Comparison of ENCODE assay signal across 30 cellular contexts in the genomic region with DNA sequence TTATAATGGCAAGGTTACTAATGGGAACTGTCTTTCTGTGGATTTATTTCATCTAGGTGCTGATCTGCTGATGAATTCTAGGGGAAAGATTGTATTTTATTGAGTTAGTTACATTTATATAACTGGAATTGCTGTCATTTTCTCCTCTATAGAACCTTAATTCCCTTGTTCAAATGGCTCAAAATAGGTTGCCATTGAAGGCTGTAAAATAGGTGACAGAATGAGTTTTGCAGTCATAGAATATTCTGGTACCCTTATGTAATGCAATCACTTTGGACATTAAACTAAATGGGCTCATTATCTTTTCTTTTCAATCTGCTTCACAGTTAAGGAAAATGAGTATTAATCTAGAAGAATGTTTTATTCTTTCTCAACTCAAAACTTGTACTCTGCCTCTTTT.
"Had no signal": no experiment of that assay in that cellular context is flagged by ENCODE, and none has a peak within 500 bp of the region (broad histone marks: within the 10 kb centered on the region; RNA-seq: fewer than 3 reads in every experiment).

No MANE protein-coding gene starts in this region.

- DNase-seq: activated effector memory CD4-positive, alpha-beta T cell treated with anti-CD3 and anti-CD28 coated beads, Interleukin-2, amount 50 U/mL, for 16 hours; activated effector memory CD4-positive, alpha-beta T cell treated with Interleukin-2 at 50 U/mL for 16 hours; activated gamma-delta T cell; activated gamma-delta T cell treated with Interleukin-2 at 50 U/mL for 16 hours; activated naive CD4-positive, alpha-beta T cell; activated naive CD4-positive, alpha-beta T cell treated with anti-CD3 and anti-CD28 coated beads for 36 hours; activated naive CD4-positive, alpha-beta T cell treated with anti-CD3 and anti-CD28 coated beads, Interleukin-2, amount 10 ng/mL, durations not matched to agents 7 days and 5 days; activated naive CD4-positive, alpha-beta T cell treated with anti-CD3 and anti-CD28 coated beads, Interleukin-2, amount 50 U/mL, for 16 hours; activated naive CD4-positive, alpha-beta T cell treated with Interleukin-2 at 50 U/mL for 16 hours; activated naive CD8-positive, alpha-beta T cell treated with anti-CD3 and anti-CD28 coated beads for 36 hours; activated naive CD8-positive, alpha-beta T cell treated with anti-CD3 and anti-CD28 coated beads, Interleukin-2, amount 10 ng/mL, durations not matched to agents 7 days and 5 days; activated naive CD8-positive, alpha-beta T cell treated with anti-CD3 and anti-CD28 coated beads, Interleukin-2, amount 50 U/mL, for 24 hours; activated T-cell treated with anti-CD3 and anti-CD28 coated beads, Interleukin-2, amount 50 U/mL, for 1 hour; activated T-cell treated with anti-CD3 and anti-CD28 coated beads, Interleukin-2, amount 50 U/mL, for 24 hours; activated T-cell treated with anti-CD3 and anti-CD28 coated beads, Interleukin-2, amount 50 U/mL, for 4 hours; activated T-cell treated with anti-CD3 and anti-CD28 coated beads, Interleukin-2, amount 50 U/mL, for 48 hours; activated T-cell treated with anti-CD3 and anti-CD28 coated beads, Interleukin-2, amount 50 U/mL, for 72 hours; adrenal gland; amniotic stem cell; amygdala; anterior cingulate cortex; aorta; body of pancreas; brain microvascular endothelial cell; caudate nucleus; central memory CD4-positive, alpha-beta T cell; cerebellar nuclear complex had no signal

- H3K36me3 ChIP-seq: adrenal gland, ascending aorta, brain microvascular endothelial cell, breast epithelium, cardiac muscle cell had no signal

- H3K9me3 ChIP-seq: adrenal gland, ascending aorta, body of pancreas, breast epithelium had no signal

- H3K4me1 ChIP-seq: adrenal gland, ascending aorta, body of pancreas, breast epithelium had no signal

- H3K27ac ChIP-seq: adrenal gland, ascending aorta, body of pancreas, brain microvascular endothelial cell, breast epithelium, cardiac muscle cell had no signal

- H3K27me3 ChIP-seq: adrenal gland, ascending aorta, body of pancreas, brain microvascular endothelial cell, breast epithelium, cardiac muscle cell had no signal

- H3K4me3 ChIP-seq: adrenal gland, ascending aorta, body of pancreas, breast epithelium, cardiac muscle cell had no signal
